9 cellular contexts compared by ENCODE assay signal in the genomic region with DNA sequence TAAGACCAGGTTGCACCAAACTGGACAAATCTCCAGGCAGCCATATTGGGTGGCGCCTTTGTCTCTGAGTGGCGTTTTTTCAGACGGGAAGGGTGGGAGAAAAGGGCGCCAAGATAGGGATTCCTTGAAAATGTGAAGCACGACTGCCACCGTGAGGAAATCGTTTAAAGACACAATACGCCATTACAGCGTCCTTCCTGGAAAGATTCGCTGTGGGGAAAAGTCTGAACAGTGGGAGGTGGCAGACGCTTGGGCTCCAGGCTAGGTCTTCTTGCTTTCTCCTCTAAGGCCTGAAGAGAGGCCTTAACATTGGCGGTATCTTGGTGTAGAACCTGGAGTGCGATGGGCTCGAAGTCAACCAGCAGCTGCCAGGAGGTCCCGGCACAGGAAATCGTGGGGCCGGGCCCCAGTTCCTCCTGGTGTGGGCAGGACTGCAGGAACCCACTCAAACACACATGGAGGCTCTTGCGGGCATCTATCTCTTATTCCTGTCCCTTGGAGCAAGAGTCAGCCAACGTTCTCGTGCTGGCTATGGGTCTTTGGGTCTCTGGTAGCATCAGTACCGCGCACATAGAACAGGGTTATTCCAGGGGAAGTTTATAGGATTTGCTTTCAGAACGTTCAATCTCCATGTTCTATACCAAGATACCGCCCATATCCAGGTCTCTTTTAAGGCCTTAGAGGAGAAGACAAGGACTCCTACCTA.
DNase-seq lines count a peak whose midpoint lies in the region; ATAC-seq, FAIRE-seq and TF ChIP-seq lines count a peak whose summit lies in the region.
"Had no signal": no experiment of that assay in that cellular context is flagged by ENCODE, and none has a peak within 500 bp of the region (broad histone marks: within the 10 kb centered on the region; RNA-seq: fewer than 3 reads in every experiment).

No MANE protein-coding gene starts in this region.

- H3K4me3 Mint-ChIP-seq in neural progenitor cell: no peak overlapping the region
- H3K4me3 Mint-ChIP-seq: CD4-positive, alpha-beta T cell had no signal

- H3K4me1 ChIP-seq in neural progenitor cell: no peaks in the 10 kb centered on the region

- DNase-seq in activated CD8-positive, alpha-beta memory T cell treated with anti-CD3 and anti-CD28 coated beads, Interleukin-2, amount 50 U/mL, for 1 hour (ENCODE audit: extremely low read depth): peak; percentile 61
- DNase-seq in activated CD8-positive, alpha-beta memory T cell treated with anti-CD3 and anti-CD28 coated beads, Interleukin-2, amount 50 U/mL, for 48 hours: no peak
- DNase-seq in NCI-H69 (lab: John Stamatoyannopoulos, UW) (peak; percentile 93), neural progenitor cell (ENCODE audit: low spot score) (no peak)

- H3K27me3 ChIP-seq in neural progenitor cell: no peaks in the 10 kb centered on the region

- peaks cover 14% of the 10 kb centered on the region for H3K36me3 ChIP-seq in neural progenitor cell

- no peak overlapping the region for H3K9ac ChIP-seq in neural progenitor cell

- no peak overlapping the region for H3K4me3 ChIP-seq in neural progenitor cell

- peaks cover 38% of the 10 kb centered on the region for H3K36me3 Mint-ChIP-seq in neural progenitor cell

- H3F3A ChIP-seq in neural progenitor cell (ENCODE audit: low read depth): no peaks in the 10 kb centered on the region

- H3K9me3 ChIP-seq in neural progenitor cell (ENCODE audit: low read depth): no peaks in the 10 kb centered on the region

- peak; percentile 71 for FAIRE-seq in endometrium (lab: Jason Lieb, UNC)

- no peak overlapping the region for H3K27ac Mint-ChIP-seq in neural progenitor cell
- H3K27ac Mint-ChIP-seq: CD4-positive, alpha-beta T cell had no signal

- H2AFZ ChIP-seq in neural progenitor cell (replicated peaks): no peak overlapping the region

- H3K4me2 ChIP-seq in neural progenitor cell: no peak overlapping the region

- no peaks in the 10 kb centered on the region for H3K9me3 Mint-ChIP-seq in neural progenitor cell
- H3K9me3 Mint-ChIP-seq: CD4-positive, alpha-beta T cell had no signal

- ATAC-seq in GM18519 (IDR thresholded peaks at IDR 0.05; ENCODE audit: low FRiP score, unreplicated experiment): no peak
- no peak for ATAC-seq in GM21423 (IDR thresholded peaks at IDR 0.05; ENCODE audit: unreplicated experiment)

- no peaks in the 10 kb centered on the region for H4K20me1 ChIP-seq in neural progenitor cell (ENCODE audit: low read depth)

- no peaks in the 10 kb centered on the region for H3K27me3 Mint-ChIP-seq in neural progenitor cell (ENCODE audit: insufficient read depth, low read depth)
- H3K27me3 Mint-ChIP-seq: CD4-positive, alpha-beta T cell had no signal

- H3K79me2 ChIP-seq in neural progenitor cell (ENCODE audit: low read depth): no peaks in the 10 kb centered on the region

- H3K27ac ChIP-seq in temporal lobe (ENCODE audit: low read depth, low read length) (peak overlapping the region; percentile 76), neural progenitor cell (no peak overlapping the region)

- TF ChIP-seq CTCF in neural progenitor cell (IDR thresholded peaks at IDR 0.05): no peak

- no peaks in the 10 kb centered on the region for H3K4me1 Mint-ChIP-seq in neural progenitor cell

Comparison
In these comparisons a context has a peak if more than half of its experiments do, and no peak if none do; other contexts are left out.
1. DNase-seq: peak in activated CD8-positive, alpha-beta memory T cell treated with anti-CD3 and anti-CD28 coated beads, Interleukin-2, amount 50 U/mL, for 1 hour (single experiment) and NCI-H69 (single experiment); none in activated CD8-positive, alpha-beta memory T cell treated with anti-CD3 and anti-CD28 coated beads, Interleukin-2, amount 50 U/mL, for 48 hours (single experiment) and neural progenitor cell (single experiment).